ENCODE assay signal across 8 cellular contexts in the genomic region with DNA sequence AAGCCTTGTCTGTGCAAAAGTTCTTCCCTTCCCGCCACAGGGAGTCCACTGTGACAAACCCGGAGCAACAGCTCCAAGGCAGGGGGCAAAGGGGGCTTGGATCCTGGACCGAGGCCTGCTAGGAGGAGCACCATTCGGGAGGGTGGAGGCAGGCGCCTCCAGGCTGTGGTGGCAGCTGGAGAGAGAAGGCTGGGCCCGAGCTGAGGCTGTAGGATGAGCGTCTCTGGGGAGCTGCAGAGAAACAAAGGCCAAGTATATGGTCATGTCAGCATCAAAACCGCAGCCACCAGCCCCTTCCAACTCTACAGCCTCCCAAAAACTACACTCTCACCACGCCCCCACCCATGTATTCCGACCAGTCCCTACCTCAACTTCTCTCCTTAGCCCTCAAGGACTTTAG. TPM values are rescaled to one million over a fixed set of nuclear protein-coding genes. Genes with fewer than 3 reads are reported as not detected.
DNase-seq lines count a peak whose midpoint lies in the region; ATAC-seq and TF ChIP-seq lines count a peak whose summit lies in the region.

No MANE protein-coding gene starts in this region.

- peak overlapping the region; percentile 87 to 95 for H3K4me3 Mint-ChIP-seq in effector memory CD8-positive, alpha-beta T cell

- no peak for TF ChIP-seq EP300 in neural cell (conservative IDR thresholded peaks at IDR 0.05; ENCODE audit: poor library complexity, severe bottlenecking)

- H3F3A ChIP-seq in neural cell (ENCODE audit: insufficient read depth, low read length, poor library complexity, severe bottlenecking): peaks cover 3% of the 10 kb centered on the region

- TF ChIP-seq RAD21 in neural cell (conservative IDR thresholded peaks at IDR 0.05): no peak

- DNase-seq in effector memory CD8-positive, alpha-beta T cell: no peak
- no peak for DNase-seq in NCI-H748 (lab: John Stamatoyannopoulos, UW; ENCODE audit: unreplicated experiment)
- no peak for DNase-seq in GOT3 (lab: John Stamatoyannopoulos, UW)
- DNase-seq in NCI-H1694 treated with DMSO at 0.1 percent for 48 hours (lab: John Stamatoyannopoulos, UW): no peak
- no peak for DNase-seq in erythroblast (lab: John Stamatoyannopoulos, UW)

- H3K27me3 ChIP-seq in OCI-LY3 (ENCODE audit: low read depth, low read length) (no peaks in the 10 kb centered on the region), neural cell (ENCODE audit: insufficient read depth, low read depth, low read length) (no peaks in the 10 kb centered on the region)

- H2AFZ ChIP-seq in OCI-LY3 (ENCODE audit: low read depth, low read length) (peak overlapping the region; percentile 87; the same call in 1 of the 2 replicates), neural cell (ENCODE audit: low read depth, low read length) (peak overlapping the region; percentile 89)

- H3K4me2 ChIP-seq in OCI-LY3 (ENCODE audit: low read length) (peak overlapping the region; percentile 95), neural cell (ENCODE audit: low read length) (peak overlapping the region; percentile 92)

- peak overlapping the region; percentile 91 to 99 for H3K27ac Mint-ChIP-seq in effector memory CD8-positive, alpha-beta T cell

- TF ChIP-seq POLR2A in erythroblast (IDR thresholded peaks at IDR 0.05; ENCODE audit: low read length): no peak

- no peaks in the 10 kb centered on the region for H3K9me3 ChIP-seq in OCI-LY3 (ENCODE audit: insufficient read depth, low read length)
- no peaks in the 10 kb centered on the region for H3K9me3 ChIP-seq in neural cell (ENCODE audit: low read length)

- H3K36me3 ChIP-seq in OCI-LY3 (replicated peaks; ENCODE audit: low read depth, low read length) (peaks cover 35% of the 10 kb centered on the region), neural cell (ENCODE audit: insufficient read depth, low read length) (no peaks in the 10 kb centered on the region)

- H3K27ac ChIP-seq in C4-2B (peak overlapping the region; percentile 94), OCI-LY3 (ENCODE audit: low read length) (peak overlapping the region; percentile 83), neural cell (ENCODE audit: low read length) (peak overlapping the region; percentile 83)

- H3K9me3 Mint-ChIP-seq in effector memory CD8-positive, alpha-beta T cell: peaks cover 0 to 6% of the 10 kb centered on the region in 2 donors

- H4K20me1 ChIP-seq in OCI-LY3 (ENCODE audit: insufficient read depth, low read length) (peaks cover 11% of the 10 kb centered on the region), neural cell (ENCODE audit: insufficient read depth) (no peaks in the 10 kb centered on the region)

- ATAC-seq in effector memory CD8-positive, alpha-beta T cell (replicated peaks): no peak

- H3K79me2 ChIP-seq in OCI-LY3 (ENCODE audit: low read length) (peaks cover 33% of the 10 kb centered on the region), neural cell (replicated peaks; ENCODE audit: insufficient read depth, low read length) (peaks cover 38% of the 10 kb centered on the region)

- no peaks in the 10 kb centered on the region for H3K9me2 ChIP-seq in neural cell (ENCODE audit: insufficient read depth, low read length)

- peaks cover 17% of the 10 kb centered on the region for H3K4me1 ChIP-seq in OCI-LY3 (ENCODE audit: low read length)

- H3K4me1 Mint-ChIP-seq in effector memory CD8-positive, alpha-beta T cell (ENCODE audit: low read depth in 2 of 2): peaks cover 59 to 61% of the 10 kb centered on the region in 2 donors

- TF ChIP-seq CTCF in C4-2B (conservative IDR thresholded peaks at IDR 0.05) (no peak), OCI-LY3 (IDR thresholded peaks at IDR 0.05; ENCODE audit: low read depth, low read length) (no peak), neural cell (IDR thresholded peaks at IDR 0.05; ENCODE audit: poor library complexity, severe bottlenecking) (no peak)

- H3K27me3 Mint-ChIP-seq in effector memory CD8-positive, alpha-beta T cell: no peaks in the 10 kb centered on the region

- H3K36me3 Mint-ChIP-seq in effector memory CD8-positive, alpha-beta T cell (ENCODE audit: insufficient read depth): peaks cover 27% of the 10 kb centered on the region

- peak overlapping the region; percentile 86 for H3K4me3 ChIP-seq in OCI-LY3 (ENCODE audit: low read length)
- peak overlapping the region; percentile 82 for H3K4me3 ChIP-seq in neural cell (ENCODE audit: low read length)

- H3K9ac ChIP-seq in OCI-LY3 (ENCODE audit: low read length): peak overlapping the region; percentile 91
- peak overlapping the region; percentile 85 for H3K9ac ChIP-seq in neural cell (ENCODE audit: low read length)

TF ChIP-seq in neural cell, 6 proteins besides CTCF, POLR2A, EP300 and RAD21:
- TF ChIP-seq, protein P1, sequence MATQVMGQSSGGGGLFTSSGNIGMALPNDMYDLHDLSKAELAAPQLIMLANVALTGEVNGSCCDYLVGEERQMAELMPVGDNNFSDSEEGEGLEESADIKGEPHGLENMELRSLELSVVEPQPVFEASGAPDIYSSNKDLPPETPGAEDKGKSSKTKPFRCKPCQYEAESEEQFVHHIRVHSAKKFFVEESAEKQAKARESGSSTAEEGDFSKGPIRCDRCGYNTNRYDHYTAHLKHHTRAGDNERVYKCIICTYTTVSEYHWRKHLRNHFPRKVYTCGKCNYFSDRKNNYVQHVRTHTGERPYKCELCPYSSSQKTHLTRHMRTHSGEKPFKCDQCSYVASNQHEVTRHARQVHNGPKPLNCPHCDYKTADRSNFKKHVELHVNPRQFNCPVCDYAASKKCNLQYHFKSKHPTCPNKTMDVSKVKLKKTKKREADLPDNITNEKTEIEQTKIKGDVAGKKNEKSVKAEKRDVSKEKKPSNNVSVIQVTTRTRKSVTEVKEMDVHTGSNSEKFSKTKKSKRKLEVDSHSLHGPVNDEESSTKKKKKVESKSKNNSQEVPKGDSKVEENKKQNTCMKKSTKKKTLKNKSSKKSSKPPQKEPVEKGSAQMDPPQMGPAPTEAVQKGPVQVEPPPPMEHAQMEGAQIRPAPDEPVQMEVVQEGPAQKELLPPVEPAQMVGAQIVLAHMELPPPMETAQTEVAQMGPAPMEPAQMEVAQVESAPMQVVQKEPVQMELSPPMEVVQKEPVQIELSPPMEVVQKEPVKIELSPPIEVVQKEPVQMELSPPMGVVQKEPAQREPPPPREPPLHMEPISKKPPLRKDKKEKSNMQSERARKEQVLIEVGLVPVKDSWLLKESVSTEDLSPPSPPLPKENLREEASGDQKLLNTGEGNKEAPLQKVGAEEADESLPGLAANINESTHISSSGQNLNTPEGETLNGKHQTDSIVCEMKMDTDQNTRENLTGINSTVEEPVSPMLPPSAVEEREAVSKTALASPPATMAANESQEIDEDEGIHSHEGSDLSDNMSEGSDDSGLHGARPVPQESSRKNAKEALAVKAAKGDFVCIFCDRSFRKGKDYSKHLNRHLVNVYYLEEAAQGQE (IDR thresholded peaks at IDR 0.05; ENCODE audit: borderline replicate concordance): no peak
- TF ChIP-seq POLR2AphosphoS5 (IDR thresholded peaks at IDR 0.05) (no peak), SMC3 (conservative IDR thresholded peaks at IDR 0.05; ENCODE audit: poor library complexity) (no peak), MXI1 (conservative IDR thresholded peaks at IDR 0.05; ENCODE audit: poor library complexity, severe bottlenecking) (no peak), TAF1 (IDR thresholded peaks at IDR 0.05; ENCODE audit: low read depth) (no peak), EZH2 (IDR thresholded peaks at IDR 0.05; ENCODE audit: borderline replicate concordance, insufficient read depth, low read length, poor library complexity, severe bottlenecking) (no peak)

RNA-seq across cellular contexts. Expression of a gene that starts 0.6 kb away (rescaled TPM):
- polyA plus RNA-seq in neural cell: 38.6 and 46.1 TPM in 2 replicates
- 43.9 and 49.9 TPM in 2 replicates for polyA minus RNA-seq in neural cell

RNA-seq across cellular contexts. Expression of a gene that starts 12.9 kb away (rescaled TPM):
- 22.9 and 31.0 TPM in 2 replicates for polyA plus RNA-seq in neural cell
- polyA minus RNA-seq in neural cell: 40.6 and 44.6 TPM in 2 replicates

RNA-seq across cellular contexts. Expression of a gene that starts 33.7 kb away (rescaled TPM):
- polyA plus RNA-seq in neural cell: 183 and 255 TPM in 2 replicates
- 36.3 and 41.1 TPM in 2 replicates for polyA minus RNA-seq in neural cell
